Comparison of ENCODE assay signal across 20 cellular contexts in genomic region chr11:117483372-117483771, GRCh38.
A peak's percentile ranks its signal among the peaks of the same experiment; 100 is the strongest.
DNase-seq lines count a peak whose midpoint lies in the region; ATAC-seq and TF ChIP-seq lines count a peak whose summit lies in the region.
"Had no signal": no experiment of that assay in that cellular context is flagged by ENCODE, and none has a peak within 500 bp of the region (broad histone marks: within the 10 kb centered on the region; RNA-seq: fewer than 3 reads in every experiment).

No MANE protein-coding gene starts in this region.

- peaks cover 8% of the 10 kb centered on the region for H3K9me3 Mint-ChIP-seq in WTC11
- H3K9me3 Mint-ChIP-seq in nephron progenitor cell, result no peaks in the 10 kb centered on the region
- H3K9me3 Mint-ChIP-seq in HFFc6, result no peaks in the 10 kb centered on the region
- H3K9me3 Mint-ChIP-seq in activated naive CD8-positive, alpha-beta T cell treated with anti-CD3 and anti-CD28 coated beads for 36 hours, result peaks cover 2% of the 10 kb centered on the region
- H3K9me3 Mint-ChIP-seq: CD8-positive, alpha-beta memory T cell had no signal

- H3K27me3 Mint-ChIP-seq in WTC11 (ENCODE audit: low read depth) (no peaks in the 10 kb centered on the region; the same call in 1 of the 2 replicates), nephron progenitor cell (ENCODE audit: low read depth, poor library complexity) (peaks cover 36% of the 10 kb centered on the region), HFFc6 (ENCODE audit: insufficient read depth) (peaks cover 37% of the 10 kb centered on the region)
- no peaks in the 10 kb centered on the region for H3K27me3 Mint-ChIP-seq in activated naive CD8-positive, alpha-beta T cell treated with anti-CD3 and anti-CD28 coated beads for 36 hours

- H3K4me1 Mint-ChIP-seq in WTC11, result peaks cover 22% of the 10 kb centered on the region
- peaks cover 39% of the 10 kb centered on the region for H3K4me1 Mint-ChIP-seq in nephron progenitor cell
- no peaks in the 10 kb centered on the region for H3K4me1 Mint-ChIP-seq in HFFc6 (ENCODE audit: low read depth)
- no peaks in the 10 kb centered on the region for H3K4me1 Mint-ChIP-seq in activated naive CD8-positive, alpha-beta T cell treated with anti-CD3 and anti-CD28 coated beads for 36 hours
- H3K4me1 Mint-ChIP-seq: B cell; CD8-positive, alpha-beta memory T cell had no signal

- CTCF ChIA-PET in WTC11 (lab: Charles Lee), result interaction anchor here (0.6 kb wide), 1 partner anchor 1452 kb away, joined by 4 read pairs; no protein-coding TSS in a partner anchor
- CTCF ChIA-PET in HEK293T (lab: Yijun Ruan, JAX), result interaction anchor here (1.5 kb wide), 1 partner anchor 57 kb away, joined by 3 read pairs; no protein-coding TSS in a partner anchor

- H3K4me3 Mint-ChIP-seq in WTC11, result no peak overlapping the region
- peak overlapping the region; percentile 7 for H3K4me3 Mint-ChIP-seq in nephron progenitor cell
- H3K4me3 Mint-ChIP-seq in HFFc6, result no peak overlapping the region
- no peak overlapping the region for H3K4me3 Mint-ChIP-seq in activated naive CD8-positive, alpha-beta T cell treated with anti-CD3 and anti-CD28 coated beads for 36 hours
- H3K4me3 Mint-ChIP-seq: B cell; CD8-positive, alpha-beta memory T cell had no signal

- H3K27ac Mint-ChIP-seq in WTC11, result peak overlapping the region; percentile 37; the same call in 1 of the 2 replicates
- H3K27ac Mint-ChIP-seq in nephron progenitor cell, result no peak overlapping the region
- no peak overlapping the region for H3K27ac Mint-ChIP-seq in HFFc6
- no peak overlapping the region for H3K27ac Mint-ChIP-seq in activated naive CD8-positive, alpha-beta T cell treated with anti-CD3 and anti-CD28 coated beads for 36 hours
- H3K27ac Mint-ChIP-seq: B cell had no signal

- no peak for ATAC-seq in WTC11

- H3K36me3 Mint-ChIP-seq in WTC11 (no peaks in the 10 kb centered on the region), nephron progenitor cell (ENCODE audit: low read depth) (no peaks in the 10 kb centered on the region), HFFc6 (ENCODE audit: low read depth) (no peaks in the 10 kb centered on the region)
- no peaks in the 10 kb centered on the region for H3K36me3 Mint-ChIP-seq in activated naive CD8-positive, alpha-beta T cell treated with anti-CD3 and anti-CD28 coated beads for 36 hours

- DNase-seq in DMS 273 (lab: John Stamatoyannopoulos, UW; ENCODE audit: unreplicated experiment) (peak; percentile 7), DMS 273 treated with DMSO at 0.1 percent for 48 hours (lab: John Stamatoyannopoulos, UW) (no peak), WTC11 (ENCODE audit: low spot score) (no peak), nephron progenitor cell (no peak), NCI-H2196 treated with DMSO at 0.1 percent for 48 hours (lab: John Stamatoyannopoulos, UW; ENCODE audit: unreplicated experiment) (no peak), HEK293T (ENCODE audit: extremely low spot score) (no peak), HFFc6 (no peak)
- DNase-seq in activated naive CD8-positive, alpha-beta T cell treated with anti-CD3 and anti-CD28 coated beads for 36 hours, result no peak
- DNase-seq: CD8-positive, alpha-beta memory T cell; DMS153; DND-41; KBM-7; NCI-H1105 treated with DMSO at 0.1 percent for 48 hours; NCI-H2029; NCI-H226; NCI-H510A; NCI-H69; OCI-M1; SJCRH30 had no signal

- POLR2A ChIA-PET in WTC11 (lab: Charles Lee) (no interaction called here), HEK293T (lab: Yijun Ruan, JAX) (no interaction called here)

- TF ChIP-seq CTCF in WTC11 (IDR thresholded peaks at IDR 0.05) (no peak), nephron progenitor cell (IDR thresholded peaks at IDR 0.05) (no peak), HFFc6 (IDR thresholded peaks at IDR 0.05) (no peak)

TF ChIP-seq in WTC11, 78 proteins besides CTCF, POLR2A, EP300 and RAD21:
- TF ChIP-seq HMGA2 (CRISPR knock-in tag; IDR thresholded peaks at IDR 0.05), result no peak
- TF ChIP-seq NR3C1 (CRISPR knock-in tag; conservative IDR thresholded peaks at IDR 0.05; ENCODE audit: low read depth), result no peak

TF ChIP-seq in HEK293T, 16 proteins besides CTCF, POLR2A, EP300 and RAD21:
- TF ChIP-seq ELF4 (IDR thresholded peaks at IDR 0.05), result no peak
TF ChIP-seq in HEK293T: peak in this region for 0.
